1 cellular context compared by ENCODE assay signal in the genomic region with DNA sequence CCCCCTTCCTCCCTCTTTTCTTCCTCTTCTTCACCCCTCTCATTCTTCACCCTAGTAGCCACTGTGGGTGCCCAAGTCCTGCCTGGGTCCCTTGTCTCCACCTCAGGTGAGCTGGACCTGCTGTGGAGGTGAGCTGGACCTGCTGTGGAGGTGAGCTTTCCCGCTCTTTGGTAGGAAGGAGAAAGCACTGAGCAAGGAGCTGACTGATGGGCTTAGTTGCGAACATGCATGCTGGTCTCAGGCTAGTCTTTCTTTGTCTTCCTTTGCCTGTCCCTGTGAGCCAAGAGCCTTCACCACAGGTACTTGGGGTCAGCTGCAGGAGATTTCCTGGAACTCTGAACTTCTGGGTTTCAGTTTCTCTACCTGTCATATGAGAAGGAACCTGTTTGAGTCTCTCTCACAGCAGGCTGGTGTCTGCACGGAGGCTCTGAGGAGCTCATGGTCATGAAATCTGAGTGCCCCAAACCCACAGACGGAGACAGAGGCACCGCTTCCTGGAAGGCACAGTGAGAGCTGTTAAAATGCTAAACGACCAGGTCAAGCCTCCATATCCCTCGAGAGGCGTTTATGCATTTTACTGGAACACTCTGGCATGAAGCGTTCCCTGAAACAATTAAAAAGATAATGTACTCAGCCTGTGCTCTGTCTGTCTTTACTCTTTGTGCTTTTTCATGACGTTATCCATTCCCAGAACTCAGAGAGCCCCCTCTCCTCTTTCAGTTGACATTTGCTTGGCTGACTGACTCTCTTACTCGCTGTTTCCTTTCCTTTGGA.
TF ChIP-seq lines count a peak whose summit lies in the region.

No MANE protein-coding gene starts in this region.

TF ChIP-seq in WTC11, 78 proteins besides CTCF, POLR2A, EP300 and RAD21 (continued from another document):
- TF ChIP-seq, protein P1, sequence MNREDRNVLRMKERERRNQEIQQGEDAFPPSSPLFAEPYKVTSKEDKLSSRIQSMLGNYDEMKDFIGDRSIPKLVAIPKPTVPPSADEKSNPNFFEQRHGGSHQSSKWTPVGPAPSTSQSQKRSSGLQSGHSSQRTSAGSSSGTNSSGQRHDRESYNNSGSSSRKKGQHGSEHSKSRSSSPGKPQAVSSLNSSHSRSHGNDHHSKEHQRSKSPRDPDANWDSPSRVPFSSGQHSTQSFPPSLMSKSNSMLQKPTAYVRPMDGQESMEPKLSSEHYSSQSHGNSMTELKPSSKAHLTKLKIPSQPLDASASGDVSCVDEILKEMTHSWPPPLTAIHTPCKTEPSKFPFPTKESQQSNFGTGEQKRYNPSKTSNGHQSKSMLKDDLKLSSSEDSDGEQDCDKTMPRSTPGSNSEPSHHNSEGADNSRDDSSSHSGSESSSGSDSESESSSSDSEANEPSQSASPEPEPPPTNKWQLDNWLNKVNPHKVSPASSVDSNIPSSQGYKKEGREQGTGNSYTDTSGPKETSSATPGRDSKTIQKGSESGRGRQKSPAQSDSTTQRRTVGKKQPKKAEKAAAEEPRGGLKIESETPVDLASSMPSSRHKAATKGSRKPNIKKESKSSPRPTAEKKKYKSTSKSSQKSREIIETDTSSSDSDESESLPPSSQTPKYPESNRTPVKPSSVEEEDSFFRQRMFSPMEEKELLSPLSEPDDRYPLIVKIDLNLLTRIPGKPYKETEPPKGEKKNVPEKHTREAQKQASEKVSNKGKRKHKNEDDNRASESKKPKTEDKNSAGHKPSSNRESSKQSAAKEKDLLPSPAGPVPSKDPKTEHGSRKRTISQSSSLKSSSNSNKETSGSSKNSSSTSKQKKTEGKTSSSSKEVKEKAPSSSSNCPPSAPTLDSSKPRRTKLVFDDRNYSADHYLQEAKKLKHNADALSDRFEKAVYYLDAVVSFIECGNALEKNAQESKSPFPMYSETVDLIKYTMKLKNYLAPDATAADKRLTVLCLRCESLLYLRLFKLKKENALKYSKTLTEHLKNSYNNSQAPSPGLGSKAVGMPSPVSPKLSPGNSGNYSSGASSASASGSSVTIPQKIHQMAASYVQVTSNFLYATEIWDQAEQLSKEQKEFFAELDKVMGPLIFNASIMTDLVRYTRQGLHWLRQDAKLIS (CRISPR knock-in tag; IDR thresholded peaks at IDR 0.05; ENCODE audit: borderline replicate concordance) = no peak
- TF ChIP-seq, protein P2, sequence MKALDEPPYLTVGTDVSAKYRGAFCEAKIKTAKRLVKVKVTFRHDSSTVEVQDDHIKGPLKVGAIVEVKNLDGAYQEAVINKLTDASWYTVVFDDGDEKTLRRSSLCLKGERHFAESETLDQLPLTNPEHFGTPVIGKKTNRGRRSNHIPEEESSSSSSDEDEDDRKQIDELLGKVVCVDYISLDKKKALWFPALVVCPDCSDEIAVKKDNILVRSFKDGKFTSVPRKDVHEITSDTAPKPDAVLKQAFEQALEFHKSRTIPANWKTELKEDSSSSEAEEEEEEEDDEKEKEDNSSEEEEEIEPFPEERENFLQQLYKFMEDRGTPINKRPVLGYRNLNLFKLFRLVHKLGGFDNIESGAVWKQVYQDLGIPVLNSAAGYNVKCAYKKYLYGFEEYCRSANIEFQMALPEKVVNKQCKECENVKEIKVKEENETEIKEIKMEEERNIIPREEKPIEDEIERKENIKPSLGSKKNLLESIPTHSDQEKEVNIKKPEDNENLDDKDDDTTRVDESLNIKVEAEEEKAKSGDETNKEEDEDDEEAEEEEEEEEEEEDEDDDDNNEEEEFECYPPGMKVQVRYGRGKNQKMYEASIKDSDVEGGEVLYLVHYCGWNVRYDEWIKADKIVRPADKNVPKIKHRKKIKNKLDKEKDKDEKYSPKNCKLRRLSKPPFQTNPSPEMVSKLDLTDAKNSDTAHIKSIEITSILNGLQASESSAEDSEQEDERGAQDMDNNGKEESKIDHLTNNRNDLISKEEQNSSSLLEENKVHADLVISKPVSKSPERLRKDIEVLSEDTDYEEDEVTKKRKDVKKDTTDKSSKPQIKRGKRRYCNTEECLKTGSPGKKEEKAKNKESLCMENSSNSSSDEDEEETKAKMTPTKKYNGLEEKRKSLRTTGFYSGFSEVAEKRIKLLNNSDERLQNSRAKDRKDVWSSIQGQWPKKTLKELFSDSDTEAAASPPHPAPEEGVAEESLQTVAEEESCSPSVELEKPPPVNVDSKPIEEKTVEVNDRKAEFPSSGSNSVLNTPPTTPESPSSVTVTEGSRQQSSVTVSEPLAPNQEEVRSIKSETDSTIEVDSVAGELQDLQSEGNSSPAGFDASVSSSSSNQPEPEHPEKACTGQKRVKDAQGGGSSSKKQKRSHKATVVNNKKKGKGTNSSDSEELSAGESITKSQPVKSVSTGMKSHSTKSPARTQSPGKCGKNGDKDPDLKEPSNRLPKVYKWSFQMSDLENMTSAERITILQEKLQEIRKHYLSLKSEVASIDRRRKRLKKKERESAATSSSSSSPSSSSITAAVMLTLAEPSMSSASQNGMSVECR (CRISPR knock-in tag; IDR thresholded peaks at IDR 0.05; ENCODE audit: borderline replicate concordance) = no peak
- no peak for TF ChIP-seq ZNF671 (CRISPR knock-in tag; IDR thresholded peaks at IDR 0.05)
